In the genomic region with DNA sequence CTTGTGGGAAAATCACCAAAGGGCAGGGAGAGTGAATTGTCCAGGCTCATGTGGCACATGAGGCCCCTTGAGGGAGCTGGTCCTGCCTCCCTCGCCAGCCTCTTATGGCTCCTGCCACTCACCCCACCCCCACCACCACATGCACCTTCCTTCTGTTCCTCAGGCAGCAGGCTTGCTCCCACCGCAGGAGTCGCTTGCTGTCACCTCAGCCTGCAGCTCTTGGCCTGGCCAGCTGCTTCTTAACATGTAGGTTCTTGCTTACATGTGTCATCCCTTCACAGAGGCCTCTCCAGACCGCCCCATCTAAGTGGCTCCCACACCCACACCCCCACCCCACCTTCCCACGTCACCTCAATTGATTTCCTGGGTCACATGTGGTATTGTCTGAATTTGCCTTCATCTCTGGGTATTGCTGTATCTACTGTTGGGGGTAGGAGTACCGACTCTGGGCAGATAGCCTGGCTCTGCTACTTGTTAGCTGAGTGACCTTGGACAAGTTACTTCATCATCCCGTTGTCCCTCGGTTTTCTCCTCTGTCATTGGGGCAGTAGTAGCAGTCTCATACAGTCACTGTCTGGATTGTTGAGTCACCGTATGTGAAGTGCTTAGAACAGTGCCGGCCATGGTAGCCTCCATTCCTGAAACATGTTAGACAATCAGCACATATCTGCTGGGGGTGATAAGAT, we compare ENCODE assay signal across 21 cellular contexts. TPM values are rescaled to one million over a fixed set of nuclear protein-coding genes. Genes with fewer than 3 reads are reported as not detected.
DNase-seq lines count a peak whose midpoint lies in the region; ATAC-seq, FAIRE-seq and TF ChIP-seq lines count a peak whose summit lies in the region.
"Had no signal": no experiment of that assay in that cellular context is flagged by ENCODE, and none has a peak within 500 bp of the region (broad histone marks: within the 10 kb centered on the region; RNA-seq: fewer than 3 reads in every experiment).

No MANE protein-coding gene starts in this region.

- no peaks in the 10 kb centered on the region for H3K79me1 ChIP-seq in mesendoderm (ENCODE audit: low read length)

- H3K36me3 Mint-ChIP-seq in MCF 10A (ENCODE audit: insufficient read depth, unreplicated experiment) = peaks cover 41% of the 10 kb centered on the region
- peaks cover 10% of the 10 kb centered on the region for H3K36me3 Mint-ChIP-seq in activated naive CD8-positive, alpha-beta T cell treated with anti-CD3 and anti-CD28 coated beads for 36 hours

- intact Hi-C loops in mammary epithelial cell (cut with micrococcal nuclease) (no loop called here), MCF 10A (cut with micrococcal nuclease) (no loop called here), K562 (cut with micrococcal nuclease) (no loop called here)

- H2BK120ac ChIP-seq in mesendoderm (ENCODE audit: low read depth, low read length) = no peak overlapping the region

- ATAC-seq in K562 (no peak), HG02870 (IDR thresholded peaks at IDR 0.05; ENCODE audit: unreplicated experiment) (no peak), HG02610 (IDR thresholded peaks at IDR 0.05; ENCODE audit: unreplicated experiment) (no peak)
- ATAC-seq: natural killer cell treated with Interleukin-12 subunit alpha and Interleukin-12 subunit beta and Interleukin-15 and Interleukin-18, amount 100 ng/mL, for 72 hours; T-cell had no signal

- BruUV-seq in mammary epithelial cell (replicated peaks; lab: Mats Ljungman, UMichigan) (no TSS peak), MCF 10A (replicated peaks; lab: Mats Ljungman, UMichigan) (no TSS peak), K562 (replicated peaks; lab: Mats Ljungman, UMichigan) (no TSS peak)

- H3K9ac ChIP-seq in mammary epithelial cell (ENCODE audit: insufficient read depth, low read length) (no peak overlapping the region), K562 (ENCODE audit: insufficient read depth in 1 of 2, low read depth in 2 of 2, low read length in 2 of 2) (peak overlapping the region in 1 of 2 experiments; percentile 65; a peak in 2 of 4 replicates), mesendoderm (ENCODE audit: low read length) (no peak overlapping the region)

- no peaks in the 10 kb centered on the region for H4K20me1 ChIP-seq in mammary epithelial cell (ENCODE audit: insufficient read depth, low read length)
- H4K20me1 ChIP-seq in K562 (replicated peaks; ENCODE audit: control insufficient read depth, insufficient read depth, low read length) = no peaks in the 10 kb centered on the region

- H3K9me1 ChIP-seq in K562 (ENCODE audit: control insufficient read depth, insufficient read depth, low read length) = no peaks in the 10 kb centered on the region

- H3K79me2 ChIP-seq in mammary epithelial cell (ENCODE audit: insufficient read depth, low read length) (no peaks in the 10 kb centered on the region), K562 (ENCODE audit: control insufficient read depth, insufficient read depth, low read length) (no peaks in the 10 kb centered on the region), mesendoderm (ENCODE audit: control insufficient read depth, insufficient read depth, low read length) (no peaks in the 10 kb centered on the region)
- H3K79me2 ChIP-seq: hepatocyte had no signal

- H3K4me1 ChIP-seq in mammary epithelial cell (ENCODE audit: insufficient read depth, low read length) (peaks cover 21% of the 10 kb centered on the region), K562 (replicated peaks in 1 of 2; ENCODE audit: control insufficient read depth in 2 of 2, insufficient read depth in 2 of 2, low read length in 2 of 2) (peaks cover 4 to 5% of the 10 kb centered on the region in 2 experiments; a peak in 2 of 5 replicates), mesendoderm (ENCODE audit: control insufficient read depth, low read depth, low read length) (no peaks in the 10 kb centered on the region)

- no peak overlapping the region for H3K4ac ChIP-seq in mesendoderm (ENCODE audit: low read depth, low read length)

- no peak for TF ChIP-seq RAD21 in K562 (CRISPR knock-in tag; conservative IDR thresholded peaks at IDR 0.05 in 1 of 2, IDR thresholded peaks at IDR 0.05 in 1 of 2)

- no peak overlapping the region for H3K27ac ChIP-seq in mammary epithelial cell (ENCODE audit: insufficient read depth, low read depth, low read length)
- no peak overlapping the region for H3K27ac ChIP-seq in K562 (ENCODE audit: extremely low read depth, low read depth, low read length)
- no peak overlapping the region for H3K27ac ChIP-seq in mesendoderm (ENCODE audit: low read depth, low read length)
- H3K27ac ChIP-seq: hepatocyte, upper lobe of left lung had no signal

- H3K9me3 ChIP-seq in mammary epithelial cell (replicated peaks; ENCODE audit: insufficient read depth, low read length) = no peaks in the 10 kb centered on the region
- no peaks in the 10 kb centered on the region for H3K9me3 ChIP-seq in K562 (replicated peaks; ENCODE audit: control insufficient read depth, insufficient read depth, low read depth, low read length)
- H3K9me3 ChIP-seq: upper lobe of left lung had no signal

- H3K4me3 ChIP-seq in mammary epithelial cell (replicated peaks in 1 of 3; ENCODE audit: insufficient read depth in 1 of 3, low read depth in 2 of 3, low read length in 3 of 3) (no peak overlapping the region), K562 (no peak overlapping the region), mesendoderm (ENCODE audit: low read length) (no peak overlapping the region)
- H3K4me3 ChIP-seq: hepatocyte, upper lobe of left lung had no signal

- H3K27me3 Mint-ChIP-seq in MCF 10A (ENCODE audit: insufficient read depth, unreplicated experiment) = no peaks in the 10 kb centered on the region
- H3K27me3 Mint-ChIP-seq in activated naive CD8-positive, alpha-beta T cell treated with anti-CD3 and anti-CD28 coated beads for 36 hours = no peaks in the 10 kb centered on the region
- H3K27me3 Mint-ChIP-seq: activated B cell treated with CpG ODN at 0.5 μM for 24 hours; CD4-positive, alpha-beta T cell; natural killer cell treated with Interleukin-12 subunit alpha and Interleukin-12 subunit beta and Interleukin-15 and Interleukin-18, amount 100 ng/mL, for 72 hours; T-cell had no signal

- H3K56ac ChIP-seq in mesendoderm (ENCODE audit: low read length) = no peak overlapping the region

- no peak overlapping the region for H3K4me2 ChIP-seq in mammary epithelial cell (ENCODE audit: insufficient read depth, low read depth, low read length)
- H3K4me2 ChIP-seq in K562 (ENCODE audit: insufficient read depth, low read length) = no peak overlapping the region
- H3K4me2 ChIP-seq in mesendoderm (ENCODE audit: low read length) = no peak overlapping the region
- H3K4me2 ChIP-seq: hepatocyte had no signal

- no peak overlapping the region for H2AK5ac ChIP-seq in mesendoderm (ENCODE audit: low read length)

- in situ Hi-C loops in mammary epithelial cell (cut with MboI; ENCODE audit: low sequenced_read_pairs in 2 of 2) = loop anchor here in 1 of 2 donors (25.0 kb wide), 2 partner anchors 242 to 517 kb away; no protein-coding TSS in a partner anchor
- in situ Hi-C loops in K562 (cut with MboI) = no loop called here

- POLR2A ChIA-PET in MCF 10A (lab: Yijun Ruan, JAX) (interaction anchor here (0.6 to 1.1 kb wide), 4 partner anchors 20 to 264 kb away, joined by 3 to 6 read pairs (median 3); no protein-coding TSS in a partner anchor), K562 (lab: Yijun Ruan, JAX) (interaction anchor here (0.5 to 2.0 kb wide), 5 partner anchors 11 to 265 kb away, joined by 3 to 7 read pairs (median 4); no protein-coding TSS in a partner anchor)

- no peak overlapping the region for H2BK5ac ChIP-seq in mesendoderm (ENCODE audit: low read length)

- no peak overlapping the region for H4K5ac ChIP-seq in mesendoderm (ENCODE audit: low read length)

- WGBS in mammary epithelial cell (ENCODE audit: low coverage, missing lambda C conversion rate) = 93% methylated on average over 9 of the region's 10 CpGs
- WGBS in K562 (ENCODE audit: insufficient coverage, low coverage, missing lambda C conversion rate) = 80% methylated on average over 10 of the region's 10 CpGs
- WGBS in mesendoderm (ENCODE audit: extremely low coverage, insufficient coverage, low lambda C conversion rate) = no CpG with 5 or more reads among the region's 10 CpGs

- H3K4me3 Mint-ChIP-seq in MCF 10A (ENCODE audit: unreplicated experiment) = no peak overlapping the region
- H3K4me3 Mint-ChIP-seq in activated naive CD8-positive, alpha-beta T cell treated with anti-CD3 and anti-CD28 coated beads for 36 hours = no peak overlapping the region
- H3K4me3 Mint-ChIP-seq: activated B cell treated with CpG ODN at 0.5 μM for 24 hours; CD4-positive, alpha-beta T cell; natural killer cell treated with Interleukin-12 subunit alpha and Interleukin-12 subunit beta and Interleukin-15 and Interleukin-18, amount 100 ng/mL, for 72 hours; T-cell had no signal

- H2AFZ ChIP-seq in mammary epithelial cell (ENCODE audit: low read depth, low read length) (no peak overlapping the region), K562 (ENCODE audit: low read depth, low read length) (no peak overlapping the region)
- H2AFZ ChIP-seq: hepatocyte had no signal

- no peaks in the 10 kb centered on the region for H3K36me3 ChIP-seq in mammary epithelial cell (ENCODE audit: insufficient read depth, low read length)
- peaks cover 65% of the 10 kb centered on the region; the same call in 2 of the 3 replicates for H3K36me3 ChIP-seq in K562 (ENCODE audit: control insufficient read depth, insufficient read depth, low read length)
- H3K36me3 ChIP-seq in mesendoderm (ENCODE audit: control insufficient read depth, insufficient read depth, low read length) = no peaks in the 10 kb centered on the region

- TF ChIP-seq CTCF in mammary epithelial cell (conservative IDR thresholded peaks at IDR 0.05 in 1 of 2, IDR thresholded peaks at IDR 0.05 in 1 of 2; ENCODE audit: extremely low read depth in 1 of 2, insufficient read depth in 1 of 2, low read depth in 1 of 2, low read length in 2 of 2) = no peak
- TF ChIP-seq CTCF in MCF 10A (IDR thresholded peaks at IDR 0.05; ENCODE audit: unreplicated experiment) = no peak
- TF ChIP-seq CTCF in K562 (IDR thresholded peaks at IDR 0.05 in 2 of 3, conservative IDR thresholded peaks at IDR 0.05 in 1 of 3; ENCODE audit: insufficient read depth in 2 of 3, low read depth in 1 of 3, low read length in 3 of 3) = no peak

- no peak for FAIRE-seq in K562 (lab: Jason Lieb, UNC)

- DNase-seq in mammary epithelial cell (peak; percentile 64), MCF 10A (ENCODE audit: unreplicated experiment) (no peak), K562 (ENCODE audit: extremely low read depth in 1 of 4, low spot score in 3 of 4) (no peak), mesendoderm (peak; percentile 22), DMS53 (lab: John Stamatoyannopoulos, UW) (no peak)
- no peak for DNase-seq in activated naive CD8-positive, alpha-beta T cell treated with anti-CD3 and anti-CD28 coated beads for 36 hours
- DNase-seq: activated B cell treated with CpG ODN at 0.5 μM for 24 hours; CD4-positive, alpha-beta T cell; central memory CD4-positive, alpha-beta T cell; DMS79 treated with DMSO at 0.1 percent for 48 hours; effector memory CD4-positive, alpha-beta T cell; MM.1S; NCI-H187 treated with DMSO at 0.1 percent for 48 hours; Right ventricle myocardium superior; stimulated activated naive CD4-positive, alpha-beta T cell; T-cell; upper lobe of left lung had no signal

- H3K23ac ChIP-seq in mesendoderm (ENCODE audit: low read length) = no peak overlapping the region

- CTCF ChIA-PET in mammary epithelial cell (lab: Charles Lee; ENCODE audit: low non-redundant PET) = no interaction called here
- CTCF ChIA-PET in MCF 10A (lab: Yijun Ruan, JAX) = interaction anchor here (0.6 to 3.9 kb wide), 11 partner anchors 9 to 538 kb away, joined by 3 to 20 read pairs (median 3); no protein-coding TSS in a partner anchor
- CTCF ChIA-PET in K562 (lab: Yijun Ruan, JAX; ENCODE audit: low intra/inter-chr PET ratio) = no interaction called here

- H3K9me3 Mint-ChIP-seq in MCF 10A (ENCODE audit: unreplicated experiment) = no peaks in the 10 kb centered on the region
- H3K9me3 Mint-ChIP-seq in activated naive CD8-positive, alpha-beta T cell treated with anti-CD3 and anti-CD28 coated beads for 36 hours = no peaks in the 10 kb centered on the region
- H3K9me3 Mint-ChIP-seq: activated B cell treated with CpG ODN at 0.5 μM for 24 hours; CD4-positive, alpha-beta T cell; natural killer cell treated with Interleukin-12 subunit alpha and Interleukin-12 subunit beta and Interleukin-15 and Interleukin-18, amount 100 ng/mL, for 72 hours; T-cell had no signal

- H3K4me1 Mint-ChIP-seq in MCF 10A (ENCODE audit: insufficient read depth, unreplicated experiment) = peaks cover 14% of the 10 kb centered on the region
- no peaks in the 10 kb centered on the region for H3K4me1 Mint-ChIP-seq in activated naive CD8-positive, alpha-beta T cell treated with anti-CD3 and anti-CD28 coated beads for 36 hours

- TF ChIP-seq EP300 in K562 (IDR thresholded peaks at IDR 0.05; ENCODE audit: low read length) = no peak

- TF ChIP-seq POLR2A in K562 (conservative IDR thresholded peaks at IDR 0.05) = no peak

- no peak overlapping the region for H3K18ac ChIP-seq in mesendoderm (ENCODE audit: low read length)

- H4K8ac ChIP-seq in mesendoderm (ENCODE audit: low read depth, low read length) = no peak overlapping the region

- H3K27me3 ChIP-seq in mammary epithelial cell (ENCODE audit: insufficient read depth, low read length) (no peaks in the 10 kb centered on the region), K562 (ENCODE audit: control insufficient read depth in 2 of 2, insufficient read depth in 2 of 2, low read length in 2 of 2) (no peaks in the 10 kb centered on the region), mesendoderm (ENCODE audit: insufficient read depth, low read length, poor library complexity) (no peaks in the 10 kb centered on the region)
- H3K27me3 ChIP-seq: hepatocyte, upper lobe of left lung had no signal

- dilution Hi-C loops in mammary epithelial cell (cut with HindIII; ENCODE audit: low sequenced_read_pairs) = no loop called here

- no peak overlapping the region for H2BK15ac ChIP-seq in mesendoderm (replicated peaks; ENCODE audit: low read depth)

- no peak overlapping the region for H3K27ac Mint-ChIP-seq in MCF 10A (ENCODE audit: low read depth, unreplicated experiment)
- no peak overlapping the region for H3K27ac Mint-ChIP-seq in activated naive CD8-positive, alpha-beta T cell treated with anti-CD3 and anti-CD28 coated beads for 36 hours
- H3K27ac Mint-ChIP-seq: activated B cell treated with CpG ODN at 0.5 μM for 24 hours; CD4-positive, alpha-beta T cell; T-cell had no signal

RNA-seq across cellular contexts. Expression of a gene that starts 41.7 kb away (rescaled TPM):
- total RNA-seq in mammary epithelial cell (1 to 10 TPM; 6.8 to 7.7 TPM), MCF 10A (2022) (14.6 and 16.5 TPM in 2 replicates), K562 (2014; rRNA removed) (5.0 and 11.7 TPM in 2 replicates), K562 (2014; rRNA removed; fragmentation: Illumina TruSeq; extraction: Trizol) (4.9 and 5.9 TPM in 2 replicates), K562 (2015; rRNA removed; fragmentation: Illumina TruSeq; extraction: Trizol) (4.9 and 9.7 TPM in 2 replicates), K562 (2021) (8.0 and 8.8 TPM in 2 replicates)
- polyA plus RNA-seq in mammary epithelial cell (1.6 TPM), K562 (2011; rRNA removed) (2.9 and 4.4 TPM in 2 replicates), K562 (2014; fragmentation: Illumina TruSeq; extraction: Trizol) (5.7 and 6.3 TPM in 2 replicates), K562 (2014; fragmentation: Nextera tagmentation; extraction: Ambion mirVana) (under 1 TPM; 0.56 to 0.76 TPM), K562 (2014; rRNA removed) (4.7 and 5.4 TPM in 2 replicates)
- polyA minus RNA-seq in mammary epithelial cell = 2.8 TPM
- total RNA-seq in K562 (2011; cell fraction: chromatin; rRNA removed; ENCODE audit: low replicate concordance) = 30.2 and 34.7 TPM in 2 replicates
- 26.8 and 36.1 TPM in 2 replicates for total RNA-seq in K562 (2011; cell fraction: nucleolus; rRNA removed)
- 19.1 and 25.0 TPM in 2 replicates for total RNA-seq in K562 (2011; cell fraction: nucleoplasm; rRNA removed)
- 2.6 TPM in 2 replicates for polyA plus RNA-seq in K562 (2011; cell fraction: cytosol; rRNA removed)
- 16.6 and 24.2 TPM in 2 replicates for polyA plus RNA-seq in K562 (2011; cell fraction: nucleus; rRNA removed)
- 5.3 and 9.7 TPM in 2 replicates for polyA plus RNA-seq in K562 (2012)
- polyA minus RNA-seq in K562 (2011; rRNA and poly(A)+ RNA removed) = 16.2 and 17.9 TPM in 2 replicates
- polyA minus RNA-seq in K562 (2011; cell fraction: cytosol; rRNA and poly(A)+ RNA removed) = 1.8 and 3.2 TPM in 2 replicates
- 17.5 and 25.3 TPM in 2 replicates for polyA minus RNA-seq in K562 (2011; cell fraction: nucleus; rRNA and poly(A)+ RNA removed)
- polyA plus RNA-seq in mesendoderm (2013, experiment 1 of 2) = 3.4 TPM
- polyA plus RNA-seq in mesendoderm (2013, experiment 2 of 2) = 3.3 TPM
- 10 to 100 TPM in 1 of 2 experiments, 1 to 10 TPM in 1; 9.9 to 10.9 TPM for total RNA-seq in activated naive CD8-positive, alpha-beta T cell treated with anti-CD3 and anti-CD28 coated beads for 36 hours

Comparison
In these comparisons a context has a peak if more than half of its experiments do, and no peak if none do; other contexts are left out.
1. DNase-seq: peak in mammary epithelial cell (single experiment) and mesendoderm (single experiment); none in MCF 10A (single experiment), K562 (0 of 4), activated naive CD8-positive, alpha-beta T cell treated with anti-CD3 and anti-CD28 coated beads for 36 hours (single experiment) and DMS53 (single experiment).